Comparison of ENCODE assay signal across 13 cellular contexts in genomic region chr1:223770621-223771315, GRCh38. TPM values are rescaled to one million over a fixed set of nuclear protein-coding genes. Genes with fewer than 3 reads are reported as not detected.
A peak's percentile ranks its signal among the peaks of the same experiment; 100 is the strongest.
DNase-seq lines count a peak whose midpoint lies in the region; ATAC-seq and TF ChIP-seq lines count a peak whose summit lies in the region.
"Had no signal": no experiment of that assay in that cellular context is flagged by ENCODE, and none has a peak within 500 bp of the region (broad histone marks: within the 10 kb centered on the region; RNA-seq: fewer than 3 reads in every experiment).

No MANE protein-coding gene starts in this region.

- no peak overlapping the region for H2AFZ ChIP-seq in ACC112 (ENCODE audit: low read length, unreplicated experiment)

- H3K4me1 ChIP-seq in ACC112 (ENCODE audit: control insufficient read depth, insufficient read depth, low read length, unreplicated experiment), result peaks cover 56% of the 10 kb centered on the region
- peaks cover 33% of the 10 kb centered on the region for H3K4me1 ChIP-seq in RWPE2 (ENCODE audit: insufficient read depth, poor library complexity, severe bottlenecking)
- peaks cover 0 to 3% of the 10 kb centered on the region in 2 donors for H3K4me1 ChIP-seq in esophagus (ENCODE audit: control insufficient read depth in 2 of 2, insufficient read depth in 2 of 2, low read length in 1 of 2)
- H3K4me1 ChIP-seq in psoas muscle, result peaks cover 4% of the 10 kb centered on the region
- H3K4me1 ChIP-seq: BE2C had no signal

- WGBS in esophagus, 2 donors, result 93 to 96% methylated on average over 9 of the region's 9 CpGs
- 88 to 93% (median 89%) methylated on average over 9 of the region's 9 CpGs for WGBS in psoas muscle, 3 donors

- DNase-seq in RWPE2 (ENCODE audit: low spot score), result no peak
- no peak for DNase-seq in psoas muscle
- DNase-seq in mucosa of gallbladder (ENCODE audit: low spot score), result no peak
- DNase-seq in globus pallidus (ENCODE audit: low spot score), result no peak
- DNase-seq: activated naive CD8-positive, alpha-beta T cell treated with anti-CD3 and anti-CD28 coated beads, Interleukin-2, amount 10 ng/mL, durations not matched to agents 7 days and 5 days; BE2C; NCI-H1694 treated with DMSO at 0.1 percent for 48 hours; stimulated activated CD4-positive, alpha-beta T cell treated with anti-CD3 and anti-CD28 coated beads, Interleukin-2, amount 100 ng/mL, for 24 hours had no signal

- H3K9me3 ChIP-seq in RWPE2 (ENCODE audit: severe bottlenecking), result no peaks in the 10 kb centered on the region
- H3K9me3 ChIP-seq in esophagus (ENCODE audit: control insufficient read depth in 2 of 2, insufficient read depth in 1 of 2, low read depth in 1 of 2, low read length in 1 of 2), result no peaks in the 10 kb centered on the region
- H3K9me3 ChIP-seq in psoas muscle, result no peaks in the 10 kb centered on the region
- H3K9me3 ChIP-seq: BE2C had no signal

- intact Hi-C loops in psoas muscle (cut with DNase I), result no loop called here

- H3K27me3 ChIP-seq in ACC112 (ENCODE audit: insufficient read depth, low read length), result no peaks in the 10 kb centered on the region
- H3K27me3 ChIP-seq in RWPE2 (ENCODE audit: insufficient read depth, poor library complexity, severe bottlenecking), result no peaks in the 10 kb centered on the region
- no peaks in the 10 kb centered on the region for H3K27me3 ChIP-seq in esophagus (ENCODE audit: control insufficient read depth in 1 of 2, insufficient read depth in 2 of 2, low read length in 2 of 2)
- no peaks in the 10 kb centered on the region for H3K27me3 ChIP-seq in psoas muscle (ENCODE audit: insufficient read depth in 3 of 3, low read length in 2 of 3)
- H3K27me3 ChIP-seq: BE2C had no signal

- H3K36me3 ChIP-seq in ACC112 (ENCODE audit: insufficient read depth, low read length), result peaks cover 53% of the 10 kb centered on the region
- peaks cover 72% of the 10 kb centered on the region for H3K36me3 ChIP-seq in RWPE2 (ENCODE audit: low read depth)
- H3K36me3 ChIP-seq in esophagus (ENCODE audit: control insufficient read depth in 2 of 2, insufficient read depth in 2 of 2, low read length in 1 of 2), result peaks cover 9 to 14% of the 10 kb centered on the region in 2 donors
- peaks cover 16 to 82% of the 10 kb centered on the region in 2 donors for H3K36me3 ChIP-seq in psoas muscle (ENCODE audit: insufficient read depth in 1 of 2, low read depth in 1 of 2)

- peak overlapping the region; percentile 56 for H3K4me3 ChIP-seq in ACC112 (ENCODE audit: low read depth, low read length)
- H3K4me3 ChIP-seq in RWPE2 (ENCODE audit: severe bottlenecking), result no peak overlapping the region
- no peak overlapping the region for H3K4me3 ChIP-seq in esophagus (ENCODE audit: low read depth in 1 of 2, low read length in 2 of 2)
- no peak overlapping the region for H3K4me3 ChIP-seq in psoas muscle

- H3K27ac ChIP-seq in ACC112 (ENCODE audit: low read depth, low read length), result peak overlapping the region; percentile 96
- peak overlapping the region; percentile 81 for H3K27ac ChIP-seq in RWPE2 (ENCODE audit: poor library complexity, severe bottlenecking)
- H3K27ac ChIP-seq in esophagus (ENCODE audit: low read depth in 2 of 2, low read length in 1 of 2), result peak overlapping the region; percentile 12 to 60
- peak overlapping the region; percentile 54 for H3K27ac ChIP-seq in psoas muscle

- H3K79me2 ChIP-seq in ACC112 (ENCODE audit: control insufficient read depth, insufficient read depth, low read length, unreplicated experiment), result peaks cover 6% of the 10 kb centered on the region

- no peak for TF ChIP-seq CTCF in RWPE2 (IDR thresholded peaks at IDR 0.05; ENCODE audit: poor library complexity, severe bottlenecking)
- no peak for TF ChIP-seq CTCF in psoas muscle (IDR thresholded peaks at IDR 0.05)

- ATAC-seq in RWPE2 (ENCODE audit: low read depth), result no peak
- ATAC-seq in psoas muscle, result no peak
- no peak for ATAC-seq in HG03139 (IDR thresholded peaks at IDR 0.05; ENCODE audit: unreplicated experiment)
- no peak for ATAC-seq in HG03196 (IDR thresholded peaks at IDR 0.05; ENCODE audit: unreplicated experiment)

RNA-seq across cellular contexts. Expression of gene CAPN2, which starts 58.4 kb away (rescaled TPM):
- polyA plus RNA-seq in esophagus, result 100 to 1,000 TPM in 1 of 2 donors, 10 to 100 TPM in 1; 89.8 to 159 TPM
- total RNA-seq in psoas muscle, result 100 to 1,000 TPM in 3 of 4 donors, 10 to 100 TPM in 1; 77.1 to 151 (median 105) TPM
- 100 to 1,000 TPM in 1 of 3 donors, 10 to 100 TPM in 2; 47.6 to 157 (median 73.2) TPM for polyA plus RNA-seq in psoas muscle
- total RNA-seq in mucosa of gallbladder, result 431 TPM
- total RNA-seq: OCI-LY7 had no signal

Comparison
In these comparisons a context has a peak if more than half of its experiments do, and no peak if none do; other contexts are left out.
1. H3K27ac ChIP-seq: peak in every context shown above with its lines; median percentile 96 in ACC112; 81 in RWPE2; 54 in psoas muscle; 36 in esophagus.